26 cellular contexts compared by ENCODE assay signal in the genomic region with DNA sequence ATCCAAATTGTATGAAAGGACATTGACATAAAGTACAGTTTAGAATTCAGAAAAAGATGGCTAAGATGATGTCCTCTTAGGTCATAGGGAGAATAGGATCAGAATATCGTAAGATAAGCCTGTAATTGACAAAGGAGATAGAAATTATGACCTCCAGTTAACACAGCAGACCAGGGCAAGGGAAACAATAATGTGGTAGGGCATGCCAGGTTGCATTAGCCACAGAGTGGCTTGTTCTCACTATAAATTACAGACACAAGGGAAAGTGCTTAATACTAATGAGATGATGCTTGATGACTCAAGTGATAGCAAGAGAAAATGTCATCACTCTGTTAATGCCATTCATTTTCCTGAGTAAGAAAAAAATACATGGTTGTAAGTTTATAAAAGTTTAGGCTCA. TPM values are rescaled to one million over a fixed set of nuclear protein-coding genes. Genes with fewer than 3 reads are reported as not detected.
"Had no signal": no experiment of that assay in that cellular context is flagged by ENCODE, and none has a peak within 500 bp of the region (broad histone marks: within the 10 kb centered on the region; RNA-seq: fewer than 3 reads in every experiment).

No MANE protein-coding gene starts in this region.

- ATAC-seq: heart right ventricle; naive thymus-derived CD4-positive, alpha-beta T cell; stimulated activated effector memory CD8-positive, alpha-beta T cell treated with anti-CD3 and anti-CD28 coated beads, Interleukin-12 subunit alpha, Interleukin-12 subunit beta, amount 100 ng/mL, for 72 hours; WTC11 had no signal

- H3K36me3 ChIP-seq: esophagus muscularis mucosa, heart right ventricle, ovary, sigmoid colon, thoracic aorta, uterus had no signal

- H3K9me3 ChIP-seq: esophagus muscularis mucosa, heart right ventricle, ovary, sigmoid colon, thoracic aorta, uterus had no signal

- FAIRE-seq: small intestine had no signal

- H3K27me3 ChIP-seq: esophagus muscularis mucosa, ovary, sigmoid colon, uterus had no signal

- H3K27ac ChIP-seq: esophagus muscularis mucosa, heart right ventricle, ovary, sigmoid colon, thoracic aorta, uterus had no signal

- DNase-seq: activated CD4-positive, alpha-beta memory T cell treated with anti-CD3 and anti-CD28 coated beads, Interleukin-2, amount 10 ng/mL, durations not matched to agents 7 days and 5 days; activated CD4-positive, alpha-beta T cell treated with anti-CD3 and anti-CD28 coated beads for 1 hour; activated CD4-positive, alpha-beta T cell treated with anti-CD3 and anti-CD28 coated beads, Interleukin-2, amount 10 ng/mL, durations not matched to agents 7 days and 5 days; activated CD8-positive, alpha-beta memory T cell treated with anti-CD3 and anti-CD28 coated beads, Interleukin-2, amount 50 U/mL, for 48 hours; activated gamma-delta T cell; activated naive CD4-positive, alpha-beta T cell treated with anti-CD3 and anti-CD28 coated beads, Interleukin-2, amount 10 ng/mL, durations not matched to agents 7 days and 5 days; activated naive CD8-positive, alpha-beta T cell treated with anti-CD3 and anti-CD28 coated beads, Interleukin-2, amount 10 ng/mL, durations not matched to agents 7 days and 5 days; activated T-cell treated with anti-CD3 and anti-CD28 coated beads, Interleukin-2, amount 50 U/mL, for 24 hours; amniotic stem cell; central memory CD4-positive, alpha-beta T cell; endodermal cell; foreskin melanocyte; heart right ventricle; midbrain; naive thymus-derived CD4-positive, alpha-beta T cell; ovary; sigmoid colon; small intestine; stimulated activated CD4-positive, alpha-beta T cell treated with anti-CD3 and anti-CD28 coated beads, Interleukin-4, amount 100 ng/mL, for 24 hours; T-helper 9 cell; uterus had no signal

- H3K4me3 ChIP-seq: esophagus muscularis mucosa, heart right ventricle, ovary, sigmoid colon, thoracic aorta, uterus had no signal

RNA-seq across cellular contexts. Expression of gene LRP1B, which starts 48.9 kb away (rescaled TPM):
- total RNA-seq: activated CD4-positive, alpha-beta memory T cell treated with anti-CD3 and anti-CD28 coated beads, Interleukin-2, amount 10 ng/mL, durations not matched to agents 7 days and 5 days; activated CD4-positive, alpha-beta T cell treated with anti-CD3 and anti-CD28 coated beads, Interleukin-2, amount 10 ng/mL, durations not matched to agents 7 days and 5 days; activated naive CD8-positive, alpha-beta T cell treated with anti-CD3 and anti-CD28 coated beads, Interleukin-2, amount 10 ng/mL, durations not matched to agents 7 days and 5 days; glomerular endothelial cell had no signal
